ENCODE assay signal across 11 cellular contexts in genomic region chr1:6365047-6365446, GRCh38. TPM values are rescaled to one million over a fixed set of nuclear protein-coding genes. Genes with fewer than 3 reads are reported as not detected.
DNase-seq lines count a peak whose midpoint lies in the region; ATAC-seq lines count a peak whose summit lies in the region.
"Had no signal": no experiment of that assay in that cellular context is flagged by ENCODE, and none has a peak within 500 bp of the region (broad histone marks: within the 10 kb centered on the region; RNA-seq: fewer than 3 reads in every experiment).

No MANE protein-coding gene starts in this region.

- ATAC-seq in HG03095 (IDR thresholded peaks at IDR 0.05; ENCODE audit: unreplicated experiment), result no peak
- ATAC-seq in HG03196 (IDR thresholded peaks at IDR 0.05; ENCODE audit: unreplicated experiment), result no peak
- ATAC-seq: left lobe of liver had no signal

- DNase-seq in RPMI7951 (ENCODE audit: low read depth) (peak; percentile 45), nucleus accumbens (lab: John Stamatoyannopoulos, UW) (no peak)
- peak; percentile 46 for DNase-seq in activated CD4-positive, alpha-beta T cell treated with anti-CD3 and anti-CD28 coated beads, Interleukin-2, amount 50 U/mL, for 1 hour
- DNase-seq in central memory CD4-positive, alpha-beta T cell, result peak; percentile 67
- peak; percentile 43 for DNase-seq in stimulated activated CD4-positive, alpha-beta T cell treated with anti-CD3 and anti-CD28 coated beads, Interleukin-4, amount 100 ng/mL, for 24 hours
- DNase-seq: NCI-H1105 treated with DMSO at 0.1 percent for 48 hours, NCI-H774 had no signal

RNA-seq across cellular contexts. Expression of gene ACOT7, which starts 28.5 kb away (rescaled TPM):
- total RNA-seq in RPMI7951 (2014; rRNA removed; shearing (Covaris generic)), result 142 and 174 TPM in 2 replicates

RNA-seq across cellular contexts. Expression of gene HES2, which starts 54.7 kb away (rescaled TPM):
- total RNA-seq in RPMI7951 (2014; rRNA removed; shearing (Covaris generic)), result under 0.01 and 0.10 TPM in 2 replicates

RNA-seq across cellular contexts. Expression of gene ESPN, which starts 59.5 kb away (rescaled TPM):
- total RNA-seq in RPMI7951 (2014; rRNA removed; shearing (Covaris generic)), result 0.10 TPM in 1 of 2 replicates, not detected in the other
- total RNA-seq: HT1080 had no signal

Comparison
In these comparisons a context has a peak if more than half of its experiments do, and no peak if none do; other contexts are left out.
1. DNase-seq: peak in RPMI7951 (single experiment), activated CD4-positive, alpha-beta T cell treated with anti-CD3 and anti-CD28 coated beads, Interleukin-2, amount 50 U/mL, for 1 hour (single experiment), central memory CD4-positive, alpha-beta T cell (single experiment) and stimulated activated CD4-positive, alpha-beta T cell treated with anti-CD3 and anti-CD28 coated beads, Interleukin-4, amount 100 ng/mL, for 24 hours (single experiment); none in nucleus accumbens (0 of 56).